8 cellular contexts compared by ENCODE assay signal in genomic region chr14:68807148-68807600, GRCh38.
DNase-seq lines count a peak whose midpoint lies in the region; ATAC-seq lines count a peak whose summit lies in the region.

No MANE protein-coding gene starts in this region.

- DNase-seq in GDM1 (lab: John Stamatoyannopoulos, UW): peak; percentile 73
- DNase-seq in NCI-H524 treated with DMSO at 0.1 percent for 48 hours (lab: John Stamatoyannopoulos, UW): peak; percentile 9
- no peak for DNase-seq in effector CD8-positive, alpha-beta T cell (lab: John Stamatoyannopoulos, UW)

- no peak for ATAC-seq in GM21529 (IDR thresholded peaks at IDR 0.05; ENCODE audit: unreplicated experiment)
- ATAC-seq in GM21447 (IDR thresholded peaks at IDR 0.05; ENCODE audit: unreplicated experiment): no peak
- ATAC-seq in GM19035 (IDR thresholded peaks at IDR 0.05; ENCODE audit: unreplicated experiment): no peak

- H3K4me3 ChIP-seq in duodenal mucosa (ENCODE audit: low read depth in 1 of 2, low read length in 2 of 2) (no peak overlapping the region), mucosa of stomach (ENCODE audit: low read length) (no peak overlapping the region)

- H3K27me3 ChIP-seq in duodenal mucosa (ENCODE audit: control insufficient read depth in 1 of 2, insufficient read depth in 2 of 2, low read length in 2 of 2) (no peaks in the 10 kb centered on the region), mucosa of stomach (ENCODE audit: control insufficient read depth, insufficient read depth, low read length) (no peaks in the 10 kb centered on the region)

- H3K36me3 ChIP-seq in duodenal mucosa (ENCODE audit: control insufficient read depth in 1 of 2, insufficient read depth in 2 of 2, low read length in 2 of 2) (no peaks in the 10 kb centered on the region), mucosa of stomach (ENCODE audit: control insufficient read depth, insufficient read depth, low read length) (no peaks in the 10 kb centered on the region)

- H3K9ac ChIP-seq in duodenal mucosa (ENCODE audit: low read depth in 1 of 2, low read length in 2 of 2) (no peak overlapping the region), mucosa of stomach (ENCODE audit: low read length) (peak overlapping the region; percentile 45)

- peak overlapping the region; percentile 35 for H3K27ac ChIP-seq in duodenal mucosa (ENCODE audit: low read depth, low read length)

- H3K4me1 ChIP-seq in duodenal mucosa (ENCODE audit: control insufficient read depth in 1 of 2, insufficient read depth in 2 of 2, low read length in 2 of 2) (peaks cover 14 to 27% of the 10 kb centered on the region in 2 donors), mucosa of stomach (ENCODE audit: control insufficient read depth, insufficient read depth, low read length) (peaks cover 40% of the 10 kb centered on the region)

- H3K9me3 ChIP-seq in duodenal mucosa (ENCODE audit: control insufficient read depth in 1 of 2, low read length in 2 of 2) (peaks cover 5 to 7% of the 10 kb centered on the region in 2 donors), mucosa of stomach (ENCODE audit: control insufficient read depth, low read length) (no peaks in the 10 kb centered on the region)
